In the genomic region with DNA sequence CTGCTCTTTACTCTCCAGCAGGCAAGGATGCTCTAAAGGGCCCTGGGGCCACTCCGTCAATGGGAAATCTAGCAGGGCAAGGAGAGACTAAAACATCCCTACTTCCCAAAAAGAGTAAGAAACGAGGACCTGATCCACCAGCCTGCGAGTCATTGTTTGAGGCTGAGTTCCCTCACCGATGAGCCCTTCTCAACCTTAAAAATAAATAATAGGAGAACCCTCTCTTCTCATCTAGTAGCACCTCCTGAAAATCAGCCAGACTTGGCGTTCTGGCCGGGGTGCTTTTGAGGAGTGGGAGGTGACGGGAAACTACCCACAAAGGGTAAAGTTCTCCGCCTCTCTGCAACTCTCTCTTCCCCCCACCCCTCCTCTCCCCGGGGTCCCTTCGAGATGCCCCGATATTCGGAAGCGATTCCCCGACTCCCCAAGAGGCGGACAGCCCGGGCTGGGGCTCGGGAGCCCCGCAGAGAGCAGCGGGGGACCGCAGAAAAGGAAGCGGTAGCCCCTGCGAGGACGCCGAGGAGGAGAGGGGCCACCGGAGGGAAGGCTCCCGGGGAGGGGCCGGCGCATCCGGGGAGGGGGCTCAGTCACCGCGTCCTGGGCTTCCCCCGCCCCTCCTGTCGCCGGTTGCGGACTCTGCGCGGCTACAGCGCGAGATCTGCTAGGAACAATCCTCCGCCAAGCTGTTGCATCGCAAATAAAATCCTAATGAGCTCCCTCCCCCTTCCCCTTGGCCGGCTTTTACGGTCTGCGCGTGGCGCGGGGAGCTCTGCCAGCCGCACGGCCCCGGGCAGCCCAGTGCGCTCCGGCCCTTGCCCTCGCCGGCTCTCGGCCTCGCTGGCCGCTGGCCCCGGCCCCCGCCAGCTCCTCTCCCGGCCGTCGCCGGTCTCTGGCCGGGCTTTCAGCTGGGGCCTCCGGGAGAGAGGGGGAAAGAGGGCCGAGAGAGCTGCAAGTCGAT, we compare ENCODE assay signal across 8 cellular contexts. TPM values are rescaled to one million over a fixed set of nuclear protein-coding genes. Genes with fewer than 3 reads are reported as not detected.
DNase-seq lines count a peak whose midpoint lies in the region; ATAC-seq, FAIRE-seq and TF ChIP-seq lines count a peak whose summit lies in the region.

No MANE protein-coding gene starts in this region.

- H3K9ac ChIP-seq in HUES6 (ENCODE audit: low read length) (peak overlapping the region; percentile 83), HepG2 (ENCODE audit: insufficient read depth, low read depth, low read length) (no peak overlapping the region)

- H3K9me3 ChIP-seq in HUES6 (ENCODE audit: control insufficient read depth, insufficient read depth, low read depth, low read length) (no peaks in the 10 kb centered on the region), HepG2 (ENCODE audit: low read length) (no peaks in the 10 kb centered on the region), vagina (no peaks in the 10 kb centered on the region)

- BruUV-seq in HepG2 (replicated peaks; lab: Mats Ljungman, UMichigan), result no TSS peak

- no peak for ATAC-seq in activated naive CD8-positive, alpha-beta T cell treated with anti-CD3 and anti-CD28 coated beads, Interleukin-2, amount 10 ng/mL, durations not matched to agents 7 days and 5 days (ENCODE audit: low read depth)
- peak; percentile 47 for ATAC-seq in HepG2
- no peak for ATAC-seq in GM21576 (IDR thresholded peaks at IDR 0.05; ENCODE audit: unreplicated experiment)
- no peak for ATAC-seq in HG03196 (IDR thresholded peaks at IDR 0.05; ENCODE audit: unreplicated experiment)

- H3K27ac Mint-ChIP-seq in activated naive CD8-positive, alpha-beta T cell treated with anti-CD3 and anti-CD28 coated beads, Interleukin-2, amount 10 ng/mL, durations not matched to agents 7 days and 5 days, result no peak overlapping the region

- in situ Hi-C loops in HepG2 (cut with HindIII; ENCODE audit: extremely low pct_ligation_motif_present, low pct_unique_long_range_greater_than_20kb), result no loop called here

- TF ChIP-seq CTCF in HepG2 (CRISPR knock-in tag; IDR thresholded peaks at IDR 0.05) (no peak), vagina (IDR thresholded peaks at IDR 0.05) (no peak)

- no peak for TF ChIP-seq POLR2A in HepG2 (IDR thresholded peaks at IDR 0.05; ENCODE audit: insufficient read depth in 1 of 2, low read depth in 2 of 2, low read length in 2 of 2)
- no peak for TF ChIP-seq POLR2A in vagina (IDR thresholded peaks at IDR 0.05)

- DNase-seq in AG20443 (ENCODE audit: low spot score) (peak; percentile 63), HepG2 (ENCODE audit: low spot score) (no peak), vagina (ENCODE audit: extremely low spot score in 2 of 2) (no peak), ureter (ENCODE audit: low spot score) (no peak)
- peak; percentile 52 for DNase-seq in activated naive CD8-positive, alpha-beta T cell treated with anti-CD3 and anti-CD28 coated beads, Interleukin-2, amount 10 ng/mL, durations not matched to agents 7 days and 5 days

- peaks cover 15% of the 10 kb centered on the region; the same call in 1 of the 2 replicates for H3K4me1 ChIP-seq in HUES6 (ENCODE audit: control insufficient read depth, insufficient read depth, low read length)
- no peaks in the 10 kb centered on the region for H3K4me1 ChIP-seq in HepG2 (ENCODE audit: insufficient read depth, low read length)
- peaks cover 25% of the 10 kb centered on the region for H3K4me1 ChIP-seq in vagina

- H3K27ac ChIP-seq in HUES6 (ENCODE audit: low read depth, low read length) (no peak overlapping the region), HepG2 (ENCODE audit: extremely low read length, insufficient read depth, low read length) (no peak overlapping the region), vagina (no peak overlapping the region)

- POLR2A ChIA-PET in activated naive CD8-positive, alpha-beta T cell treated with anti-CD3 and anti-CD28 coated beads, Interleukin-2, amount 10 ng/mL, durations not matched to agents 7 days and 5 days (lab: Charles Lee), result interaction anchor here (1.9 kb wide), 2 partner anchors 11 kb away, joined by 5 to 6 read pairs; no protein-coding TSS in a partner anchor
- POLR2A ChIA-PET in HepG2 (lab: Yijun Ruan, JAX), result no interaction called here

- TF ChIP-seq EP300 in HepG2 (IDR thresholded peaks at IDR 0.05; ENCODE audit: low read depth in 2 of 2, low read length in 2 of 2) (no peak), HepG2 (CRISPR knock-in tag; IDR thresholded peaks at IDR 0.05; ENCODE audit: borderline replicate concordance) (no peak)

- WGBS in HepG2 (ENCODE audit: low lambda C conversion rate), result 28% methylated on average over 43 of the region's 67 CpGs

- intact Hi-C loops in HepG2 (cut with micrococcal nuclease; ENCODE audit: unreplicated experiment), result no loop called here
- intact Hi-C loops in vagina (cut with DNase I), result no loop called here

- peaks cover 85% of the 10 kb centered on the region for H3K27me3 Mint-ChIP-seq in activated naive CD8-positive, alpha-beta T cell treated with anti-CD3 and anti-CD28 coated beads, Interleukin-2, amount 10 ng/mL, durations not matched to agents 7 days and 5 days

- no peak for TF ChIP-seq RAD21 in HepG2 (CRISPR knock-in tag; IDR thresholded peaks at IDR 0.05)

- CTCF ChIA-PET in HepG2 (lab: Yijun Ruan, JAX; ENCODE audit: low intra/inter-chr PET ratio, low total read pairs), result no interaction called here

- H3K4me1 Mint-ChIP-seq in activated naive CD8-positive, alpha-beta T cell treated with anti-CD3 and anti-CD28 coated beads, Interleukin-2, amount 10 ng/mL, durations not matched to agents 7 days and 5 days, result peaks cover 12% of the 10 kb centered on the region

- FAIRE-seq in HepG2 (lab: Jason Lieb, UNC), result no peak

- no peak overlapping the region for H2AFZ ChIP-seq in HepG2 (ENCODE audit: low read length)

- 0 out of 2 replicates have a peak, but pooled peaks cover 2% of the 10 kb centered on the region for H4K20me1 ChIP-seq in HepG2 (ENCODE audit: insufficient read depth, low read length)

- H3K4me3 ChIP-seq in HUES6 (ENCODE audit: low read depth, low read length) (peak overlapping the region; percentile 58), HepG2 (replicated peaks in 1 of 3; ENCODE audit: insufficient read depth in 1 of 3, low read depth in 2 of 3, low read length in 3 of 3) (no peak overlapping the region), vagina (peak overlapping the region; percentile 35 to 42)

- no peak overlapping the region for H3K4me2 ChIP-seq in HepG2 (ENCODE audit: low read depth, low read length)

- H3K36me3 ChIP-seq in HUES6 (ENCODE audit: control insufficient read depth, insufficient read depth, low read length) (no peaks in the 10 kb centered on the region), HepG2 (replicated peaks in 1 of 2; ENCODE audit: control insufficient read depth in 1 of 2, insufficient read depth in 2 of 2, low read length in 2 of 2) (no peaks in the 10 kb centered on the region), vagina (no peaks in the 10 kb centered on the region)

- no peaks in the 10 kb centered on the region for H3K9me3 Mint-ChIP-seq in activated naive CD8-positive, alpha-beta T cell treated with anti-CD3 and anti-CD28 coated beads, Interleukin-2, amount 10 ng/mL, durations not matched to agents 7 days and 5 days

- peak overlapping the region; percentile 85 for H3K4me3 Mint-ChIP-seq in activated naive CD8-positive, alpha-beta T cell treated with anti-CD3 and anti-CD28 coated beads, Interleukin-2, amount 10 ng/mL, durations not matched to agents 7 days and 5 days

- H3K27me3 ChIP-seq in HUES6 (ENCODE audit: control insufficient read depth, insufficient read depth, low read length) (peaks cover 100% of the 10 kb centered on the region), HepG2 (ENCODE audit: control insufficient read depth in 1 of 2, insufficient read depth in 2 of 2, low read length in 2 of 2) (peaks cover 42 to 97% of the 10 kb centered on the region in 2 experiments), vagina (peaks cover 13% of the 10 kb centered on the region)

- no peaks in the 10 kb centered on the region for H3K36me3 Mint-ChIP-seq in activated naive CD8-positive, alpha-beta T cell treated with anti-CD3 and anti-CD28 coated beads, Interleukin-2, amount 10 ng/mL, durations not matched to agents 7 days and 5 days

- no peaks in the 10 kb centered on the region for H3K79me2 ChIP-seq in HepG2 (ENCODE audit: insufficient read depth, low read length)

RNA-seq across cellular contexts. Expression of gene HOXB9, which starts 1.3 kb away (rescaled TPM):
- under 1 TPM; 0.11 to 0.23 TPM for total RNA-seq in activated naive CD8-positive, alpha-beta T cell treated with anti-CD3 and anti-CD28 coated beads, Interleukin-2, amount 10 ng/mL, durations not matched to agents 7 days and 5 days
- total RNA-seq in HepG2 (2016; rRNA removed; fragmentation: Illumina TruSeq; extraction: Trizol) (not detected in 2 replicates), vagina (not detected), ureter (33.2 TPM)
- total RNA-seq in HepG2 (2016; cell fraction: cytosol; rRNA removed; fragmentation: Illumina TruSeq; extraction: Trizol; ENCODE audit: low read depth), result not detected in 2 replicates
- not detected in 2 replicates for total RNA-seq in HepG2 (2016; cell fraction: insoluble cytoplasmic fraction; rRNA removed; fragmentation: Illumina TruSeq; extraction: Trizol)
- not detected in 2 replicates for total RNA-seq in HepG2 (2016; cell fraction: membrane; rRNA removed; fragmentation: Illumina TruSeq; extraction: Trizol)
- total RNA-seq in HepG2 (2016; cell fraction: nucleus; rRNA removed; fragmentation: Illumina TruSeq; extraction: Trizol), result not detected in 2 replicates
- polyA plus RNA-seq in HepG2 (2011; rRNA removed), result not detected in 2 replicates
- polyA plus RNA-seq in HepG2 (2011; cell fraction: cytosol; rRNA removed), result 0.01 TPM in 1 of 2 replicates, not detected in the other
- polyA plus RNA-seq in HepG2 (2011; cell fraction: nucleus; rRNA removed), result not detected in 2 replicates
- polyA plus RNA-seq in HepG2 (2012), result not detected in 2 replicates
- not detected in 2 replicates for polyA plus RNA-seq in HepG2 (2016; cell fraction: cytosol; fragmentation: Illumina TruSeq; extraction: Trizol; ENCODE audit: low read depth)
- not detected in 2 replicates for polyA plus RNA-seq in HepG2 (2016; cell fraction: insoluble cytoplasmic fraction; fragmentation: Illumina TruSeq; extraction: Trizol; ENCODE audit: low read depth)
- not detected in 2 replicates for polyA plus RNA-seq in HepG2 (2016; cell fraction: membrane; fragmentation: Illumina TruSeq; extraction: Trizol; ENCODE audit: low read depth)
- not detected in 2 replicates for polyA plus RNA-seq in HepG2 (2016; cell fraction: nucleus; fragmentation: Illumina TruSeq; extraction: Trizol; ENCODE audit: insufficient read depth, low read depth)
- polyA minus RNA-seq in HepG2 (2011; rRNA and poly(A)+ RNA removed; ENCODE audit: low replicate concordance), result 0.06 and 0.49 TPM in 2 replicates
- not detected in 2 replicates for polyA minus RNA-seq in HepG2 (2011; cell fraction: cytosol; rRNA and poly(A)+ RNA removed)
- not detected in 2 replicates for polyA minus RNA-seq in HepG2 (2011; cell fraction: nucleus; rRNA and poly(A)+ RNA removed)

RNA-seq across cellular contexts. Expression of gene HOXB8, which starts 9.7 kb away (rescaled TPM):
- total RNA-seq in activated naive CD8-positive, alpha-beta T cell treated with anti-CD3 and anti-CD28 coated beads, Interleukin-2, amount 10 ng/mL, durations not matched to agents 7 days and 5 days, result not detected
- not detected in 2 replicates for total RNA-seq in HepG2 (2016; rRNA removed; fragmentation: Illumina TruSeq; extraction: Trizol)
- total RNA-seq in HepG2 (2016; cell fraction: cytosol; rRNA removed; fragmentation: Illumina TruSeq; extraction: Trizol; ENCODE audit: low read depth), result not detected in 2 replicates
- not detected in 2 replicates for total RNA-seq in HepG2 (2016; cell fraction: insoluble cytoplasmic fraction; rRNA removed; fragmentation: Illumina TruSeq; extraction: Trizol)
- not detected in 2 replicates for total RNA-seq in HepG2 (2016; cell fraction: membrane; rRNA removed; fragmentation: Illumina TruSeq; extraction: Trizol)
- total RNA-seq in HepG2 (2016; cell fraction: nucleus; rRNA removed; fragmentation: Illumina TruSeq; extraction: Trizol), result not detected in 2 replicates
- polyA plus RNA-seq in HepG2 (2011; rRNA removed), result not detected in 2 replicates
- polyA plus RNA-seq in HepG2 (2011; cell fraction: cytosol; rRNA removed), result not detected in 2 replicates
- not detected in 2 replicates for polyA plus RNA-seq in HepG2 (2011; cell fraction: nucleus; rRNA removed)
- polyA plus RNA-seq in HepG2 (2012), result not detected in 2 replicates
- polyA plus RNA-seq in HepG2 (2016; cell fraction: cytosol; fragmentation: Illumina TruSeq; extraction: Trizol; ENCODE audit: low read depth), result not detected in 2 replicates
- not detected in 2 replicates for polyA plus RNA-seq in HepG2 (2016; cell fraction: insoluble cytoplasmic fraction; fragmentation: Illumina TruSeq; extraction: Trizol; ENCODE audit: low read depth)
- polyA plus RNA-seq in HepG2 (2016; cell fraction: membrane; fragmentation: Illumina TruSeq; extraction: Trizol; ENCODE audit: low read depth), result not detected in 2 replicates
- not detected in 2 replicates for polyA plus RNA-seq in HepG2 (2016; cell fraction: nucleus; fragmentation: Illumina TruSeq; extraction: Trizol; ENCODE audit: insufficient read depth, low read depth)
- 0.19 TPM in 1 of 2 replicates, not detected in the other for polyA minus RNA-seq in HepG2 (2011; rRNA and poly(A)+ RNA removed; ENCODE audit: low replicate concordance)
- polyA minus RNA-seq in HepG2 (2011; cell fraction: cytosol; rRNA and poly(A)+ RNA removed), result not detected in 2 replicates
- polyA minus RNA-seq in HepG2 (2011; cell fraction: nucleus; rRNA and poly(A)+ RNA removed), result not detected in 2 replicates
- total RNA-seq in vagina, result not detected
- 56.2 TPM for total RNA-seq in ureter

RNA-seq across cellular contexts. Expression of gene HOXB7, which starts 14.0 kb away (rescaled TPM):
- 1 to 10 TPM in 1 of 2 experiments, under 1 TPM in 1; 0.80 to 1.0 TPM for total RNA-seq in activated naive CD8-positive, alpha-beta T cell treated with anti-CD3 and anti-CD28 coated beads, Interleukin-2, amount 10 ng/mL, durations not matched to agents 7 days and 5 days
- total RNA-seq in HepG2 (2016; rRNA removed; fragmentation: Illumina TruSeq; extraction: Trizol) (not detected in 2 replicates), vagina (3.2 TPM), ureter (28.9 TPM)
- total RNA-seq in HepG2 (2016; cell fraction: cytosol; rRNA removed; fragmentation: Illumina TruSeq; extraction: Trizol; ENCODE audit: low read depth), result not detected in 2 replicates
- total RNA-seq in HepG2 (2016; cell fraction: insoluble cytoplasmic fraction; rRNA removed; fragmentation: Illumina TruSeq; extraction: Trizol), result not detected in 2 replicates
- not detected in 2 replicates for total RNA-seq in HepG2 (2016; cell fraction: membrane; rRNA removed; fragmentation: Illumina TruSeq; extraction: Trizol)
- not detected in 2 replicates for total RNA-seq in HepG2 (2016; cell fraction: nucleus; rRNA removed; fragmentation: Illumina TruSeq; extraction: Trizol)
- polyA plus RNA-seq in HepG2 (2011; rRNA removed), result 0.04 and 0.08 TPM in 2 replicates
- polyA plus RNA-seq in HepG2 (2011; cell fraction: cytosol; rRNA removed), result not detected in 2 replicates
- polyA plus RNA-seq in HepG2 (2011; cell fraction: nucleus; rRNA removed), result not detected in 2 replicates
- polyA plus RNA-seq in HepG2 (2012), result not detected in 2 replicates
- polyA plus RNA-seq in HepG2 (2016; cell fraction: cytosol; fragmentation: Illumina TruSeq; extraction: Trizol; ENCODE audit: low read depth), result not detected in 2 replicates
- not detected in 2 replicates for polyA plus RNA-seq in HepG2 (2016; cell fraction: insoluble cytoplasmic fraction; fragmentation: Illumina TruSeq; extraction: Trizol; ENCODE audit: low read depth)
- polyA plus RNA-seq in HepG2 (2016; cell fraction: membrane; fragmentation: Illumina TruSeq; extraction: Trizol; ENCODE audit: low read depth), result not detected in 2 replicates
- polyA plus RNA-seq in HepG2 (2016; cell fraction: nucleus; fragmentation: Illumina TruSeq; extraction: Trizol; ENCODE audit: insufficient read depth, low read depth), result not detected in 2 replicates
- 8.9 TPM in 1 of 2 replicates, not detected in the other for polyA minus RNA-seq in HepG2 (2011; rRNA and poly(A)+ RNA removed; ENCODE audit: low replicate concordance)
- polyA minus RNA-seq in HepG2 (2011; cell fraction: cytosol; rRNA and poly(A)+ RNA removed), result not detected in 2 replicates
- polyA minus RNA-seq in HepG2 (2011; cell fraction: nucleus; rRNA and poly(A)+ RNA removed), result not detected in 2 replicates

RNA-seq across cellular contexts. Expression of gene HOXB6, which starts 20.0 kb away (rescaled TPM):
- total RNA-seq in activated naive CD8-positive, alpha-beta T cell treated with anti-CD3 and anti-CD28 coated beads, Interleukin-2, amount 10 ng/mL, durations not matched to agents 7 days and 5 days, result not detected
- not detected in 2 replicates for total RNA-seq in HepG2 (2016; rRNA removed; fragmentation: Illumina TruSeq; extraction: Trizol)
- total RNA-seq in HepG2 (2016; cell fraction: cytosol; rRNA removed; fragmentation: Illumina TruSeq; extraction: Trizol; ENCODE audit: low read depth), result not detected in 2 replicates
- not detected in 2 replicates for total RNA-seq in HepG2 (2016; cell fraction: insoluble cytoplasmic fraction; rRNA removed; fragmentation: Illumina TruSeq; extraction: Trizol)
- not detected in 2 replicates for total RNA-seq in HepG2 (2016; cell fraction: membrane; rRNA removed; fragmentation: Illumina TruSeq; extraction: Trizol)
- total RNA-seq in HepG2 (2016; cell fraction: nucleus; rRNA removed; fragmentation: Illumina TruSeq; extraction: Trizol), result not detected in 2 replicates
- not detected in 2 replicates for polyA plus RNA-seq in HepG2 (2011; rRNA removed)
- polyA plus RNA-seq in HepG2 (2011; cell fraction: cytosol; rRNA removed), result not detected in 2 replicates
- polyA plus RNA-seq in HepG2 (2011; cell fraction: nucleus; rRNA removed), result not detected in 2 replicates
- polyA plus RNA-seq in HepG2 (2012), result not detected in 2 replicates
- not detected in 2 replicates for polyA plus RNA-seq in HepG2 (2016; cell fraction: cytosol; fragmentation: Illumina TruSeq; extraction: Trizol; ENCODE audit: low read depth)
- polyA plus RNA-seq in HepG2 (2016; cell fraction: insoluble cytoplasmic fraction; fragmentation: Illumina TruSeq; extraction: Trizol; ENCODE audit: low read depth), result not detected in 2 replicates
- not detected in 2 replicates for polyA plus RNA-seq in HepG2 (2016; cell fraction: membrane; fragmentation: Illumina TruSeq; extraction: Trizol; ENCODE audit: low read depth)
- not detected in 2 replicates for polyA plus RNA-seq in HepG2 (2016; cell fraction: nucleus; fragmentation: Illumina TruSeq; extraction: Trizol; ENCODE audit: insufficient read depth, low read depth)
- 3.5 TPM in 1 of 2 replicates, not detected in the other for polyA minus RNA-seq in HepG2 (2011; rRNA and poly(A)+ RNA removed; ENCODE audit: low replicate concordance)
- not detected in 2 replicates for polyA minus RNA-seq in HepG2 (2011; cell fraction: cytosol; rRNA and poly(A)+ RNA removed)
- polyA minus RNA-seq in HepG2 (2011; cell fraction: nucleus; rRNA and poly(A)+ RNA removed), result not detected in 2 replicates
- total RNA-seq in vagina, result 1.2 TPM
- total RNA-seq in ureter, result 111 TPM

RNA-seq across cellular contexts. Expression of gene HOXB5, which starts 31.2 kb away (rescaled TPM):
- total RNA-seq in activated naive CD8-positive, alpha-beta T cell treated with anti-CD3 and anti-CD28 coated beads, Interleukin-2, amount 10 ng/mL, durations not matched to agents 7 days and 5 days, result not detected
- total RNA-seq in HepG2 (2016; rRNA removed; fragmentation: Illumina TruSeq; extraction: Trizol), result not detected in 2 replicates
- total RNA-seq in HepG2 (2016; cell fraction: cytosol; rRNA removed; fragmentation: Illumina TruSeq; extraction: Trizol; ENCODE audit: low read depth), result not detected in 2 replicates
- not detected in 2 replicates for total RNA-seq in HepG2 (2016; cell fraction: insoluble cytoplasmic fraction; rRNA removed; fragmentation: Illumina TruSeq; extraction: Trizol)
- total RNA-seq in HepG2 (2016; cell fraction: membrane; rRNA removed; fragmentation: Illumina TruSeq; extraction: Trizol), result not detected in 2 replicates
- total RNA-seq in HepG2 (2016; cell fraction: nucleus; rRNA removed; fragmentation: Illumina TruSeq; extraction: Trizol), result not detected in 2 replicates
- not detected in 2 replicates for polyA plus RNA-seq in HepG2 (2011; rRNA removed)
- not detected in 2 replicates for polyA plus RNA-seq in HepG2 (2011; cell fraction: cytosol; rRNA removed)
- polyA plus RNA-seq in HepG2 (2011; cell fraction: nucleus; rRNA removed), result not detected in 2 replicates
- not detected in 2 replicates for polyA plus RNA-seq in HepG2 (2012)
- not detected in 2 replicates for polyA plus RNA-seq in HepG2 (2016; cell fraction: cytosol; fragmentation: Illumina TruSeq; extraction: Trizol; ENCODE audit: low read depth)
- polyA plus RNA-seq in HepG2 (2016; cell fraction: insoluble cytoplasmic fraction; fragmentation: Illumina TruSeq; extraction: Trizol; ENCODE audit: low read depth), result not detected in 2 replicates
- polyA plus RNA-seq in HepG2 (2016; cell fraction: membrane; fragmentation: Illumina TruSeq; extraction: Trizol; ENCODE audit: low read depth), result not detected in 2 replicates
- not detected in 2 replicates for polyA plus RNA-seq in HepG2 (2016; cell fraction: nucleus; fragmentation: Illumina TruSeq; extraction: Trizol; ENCODE audit: insufficient read depth, low read depth)
- polyA minus RNA-seq in HepG2 (2011; rRNA and poly(A)+ RNA removed; ENCODE audit: low replicate concordance), result 0.49 TPM in 1 of 2 replicates, not detected in the other
- polyA minus RNA-seq in HepG2 (2011; cell fraction: cytosol; rRNA and poly(A)+ RNA removed), result not detected in 2 replicates
- not detected in 2 replicates for polyA minus RNA-seq in HepG2 (2011; cell fraction: nucleus; rRNA and poly(A)+ RNA removed)
- 0.74 TPM for total RNA-seq in vagina
- 30.1 TPM for total RNA-seq in ureter

Comparison
In these comparisons a context has a peak if more than half of its experiments do, and no peak if none do; other contexts are left out.
1. DNase-seq: peak in AG20443 (single experiment) and activated naive CD8-positive, alpha-beta T cell treated with anti-CD3 and anti-CD28 coated beads, Interleukin-2, amount 10 ng/mL, durations not matched to agents 7 days and 5 days (single experiment); none in HepG2 (single experiment), vagina (0 of 2) and ureter (single experiment).
2. H3K4me3 ChIP-seq: peak in HUES6 (single experiment) and vagina (2 of 2); none in HepG2 (0 of 3).
3. RNA of gene HOXB9, which starts 1.3 kb away (total RNA-seq): 33.2 TPM in ureter (single experiment); not detected in vagina (single experiment), 0.11 to 0.23 TPM in activated naive CD8-positive, alpha-beta T cell treated with anti-CD3 and anti-CD28 coated beads, Interleukin-2, amount 10 ng/mL, durations not matched to agents 7 days and 5 days and not detected in HepG2; every median in the first group is over 10 times any median in the second.
4. RNA of gene HOXB8, which starts 9.7 kb away (total RNA-seq): 56.2 TPM in ureter (single experiment); not detected in vagina (single experiment), not detected in activated naive CD8-positive, alpha-beta T cell treated with anti-CD3 and anti-CD28 coated beads, Interleukin-2, amount 10 ng/mL, durations not matched to agents 7 days and 5 days and not detected in HepG2; every median in the first group is over 10 times any median in the second.